Comparison of ENCODE assay signal across 8 cellular contexts in genomic region chr7:158973440-158973839, GRCh38.
DNase-seq lines count a peak whose midpoint lies in the region; ATAC-seq, FAIRE-seq and TF ChIP-seq lines count a peak whose summit lies in the region.

No MANE protein-coding gene starts in this region.

- TF ChIP-seq CTCF in bronchial epithelial cell (IDR thresholded peaks at IDR 0.05; ENCODE audit: insufficient read depth, low read length, severe bottlenecking) (peak; percentile 6), nephron progenitor cell (IDR thresholded peaks at IDR 0.05) (peak; percentile 30)

- no peaks in the 10 kb centered on the region for H3K36me3 ChIP-seq in ES-I3 (ENCODE audit: insufficient read depth, low read length)
- no peaks in the 10 kb centered on the region for H3K36me3 ChIP-seq in bronchial epithelial cell (ENCODE audit: control insufficient read depth, insufficient read depth, low read length)

- FAIRE-seq in bronchial epithelial cell (lab: Jason Lieb, UNC) = no peak

- peaks cover 19% of the 10 kb centered on the region for H3K4me1 Mint-ChIP-seq in nephron progenitor cell
- H3K4me1 Mint-ChIP-seq in activated T-helper 2 cell treated with anti-CD3 and anti-CD28 coated beads, Interferon-gamma antibody, Interleukin-2, Interleukin-4, amounts not matched to agents 10 μg/mL and 5 μg/mL and 100 μg/mL, durations not matched to agents 14 hours and 24 hours and 36 hours (ENCODE audit: low read depth) = peaks cover 17% of the 10 kb centered on the region

- H3K4me3 Mint-ChIP-seq in nephron progenitor cell = no peak overlapping the region
- H3K4me3 Mint-ChIP-seq in activated T-helper 2 cell treated with anti-CD3 and anti-CD28 coated beads, Interferon-gamma antibody, Interleukin-2, Interleukin-4, amounts not matched to agents 10 μg/mL and 5 μg/mL and 100 μg/mL, durations not matched to agents 14 hours and 24 hours and 36 hours (ENCODE audit: low read depth) = no peak overlapping the region

- peaks cover 49% of the 10 kb centered on the region for H3K9me3 Mint-ChIP-seq in nephron progenitor cell
- peaks cover 28% of the 10 kb centered on the region for H3K9me3 Mint-ChIP-seq in activated T-helper 2 cell treated with anti-CD3 and anti-CD28 coated beads, Interferon-gamma antibody, Interleukin-2, Interleukin-4, amounts not matched to agents 10 μg/mL and 5 μg/mL and 100 μg/mL, durations not matched to agents 14 hours and 24 hours and 36 hours

- H3K27ac Mint-ChIP-seq in nephron progenitor cell = no peak overlapping the region
- H3K27ac Mint-ChIP-seq in activated T-helper 2 cell treated with anti-CD3 and anti-CD28 coated beads, Interferon-gamma antibody, Interleukin-2, Interleukin-4, amounts not matched to agents 10 μg/mL and 5 μg/mL and 100 μg/mL, durations not matched to agents 14 hours and 24 hours and 36 hours = no peak overlapping the region

- ATAC-seq in HG02588 (IDR thresholded peaks at IDR 0.05; ENCODE audit: unreplicated experiment) = no peak
- ATAC-seq in GM21528 (IDR thresholded peaks at IDR 0.05; ENCODE audit: low FRiP score, unreplicated experiment) = no peak
- ATAC-seq in HG03378 (IDR thresholded peaks at IDR 0.05; ENCODE audit: unreplicated experiment) = no peak

- H3K9me3 ChIP-seq in ES-I3 (ENCODE audit: control insufficient read depth, insufficient read depth, low read length) = no peaks in the 10 kb centered on the region

- H3K4me1 ChIP-seq in ES-I3 (ENCODE audit: insufficient read depth, low read length) = no peaks in the 10 kb centered on the region

- peak; percentile 87 to 92 for DNase-seq in SHP77 (lab: John Stamatoyannopoulos, UW)
- DNase-seq in bronchial epithelial cell (ENCODE audit: low read depth) = no peak
- peak; percentile 46 for DNase-seq in nephron progenitor cell
- DNase-seq in activated T-helper 2 cell treated with anti-CD3 and anti-CD28 coated beads, Interferon-gamma antibody, Interleukin-2, Interleukin-4, amounts not matched to agents 10 μg/mL and 5 μg/mL and 100 μg/mL, durations not matched to agents 14 hours and 24 hours and 36 hours (ENCODE audit: low spot score) = no peak

- H3K27me3 ChIP-seq in bronchial epithelial cell (ENCODE audit: control insufficient read depth, insufficient read depth, low read length) = no peaks in the 10 kb centered on the region

- intact Hi-C loops in activated T-helper 2 cell treated with anti-CD3 and anti-CD28 coated beads, Interferon-gamma antibody, Interleukin-2, Interleukin-4, amounts not matched to agents 10 μg/mL and 5 μg/mL and 100 μg/mL, durations not matched to agents 14 hours and 24 hours and 36 hours (cut with micrococcal nuclease) = loop anchor here (10.0 kb wide), 1 partner anchor 319 kb away; no protein-coding TSS in a partner anchor

- H3K9ac ChIP-seq in ES-I3 (ENCODE audit: low read depth, low read length) = peak overlapping the region; percentile 50; the same call in 1 of the 2 replicates

- H3K27me3 Mint-ChIP-seq in nephron progenitor cell (ENCODE audit: low read depth, poor library complexity) = peaks cover 4% of the 10 kb centered on the region
- no peaks in the 10 kb centered on the region for H3K27me3 Mint-ChIP-seq in activated T-helper 2 cell treated with anti-CD3 and anti-CD28 coated beads, Interferon-gamma antibody, Interleukin-2, Interleukin-4, amounts not matched to agents 10 μg/mL and 5 μg/mL and 100 μg/mL, durations not matched to agents 14 hours and 24 hours and 36 hours (ENCODE audit: low read depth)

- peaks cover 6% of the 10 kb centered on the region for H3K36me3 Mint-ChIP-seq in nephron progenitor cell (ENCODE audit: low read depth)
- H3K36me3 Mint-ChIP-seq in activated T-helper 2 cell treated with anti-CD3 and anti-CD28 coated beads, Interferon-gamma antibody, Interleukin-2, Interleukin-4, amounts not matched to agents 10 μg/mL and 5 μg/mL and 100 μg/mL, durations not matched to agents 14 hours and 24 hours and 36 hours (ENCODE audit: low read depth) = no peaks in the 10 kb centered on the region

- no peak overlapping the region for H3K4me3 ChIP-seq in bronchial epithelial cell (ENCODE audit: low read depth, low read length)

Comparison
In these comparisons a context has a peak if more than half of its experiments do, and no peak if none do; other contexts are left out.
1. DNase-seq: peak in SHP77 (2 of 2) and nephron progenitor cell (single experiment); none in bronchial epithelial cell (single experiment) and activated T-helper 2 cell treated with anti-CD3 and anti-CD28 coated beads, Interferon-gamma antibody, Interleukin-2, Interleukin-4, amounts not matched to agents 10 μg/mL and 5 μg/mL and 100 μg/mL, durations not matched to agents 14 hours and 24 hours and 36 hours (single experiment).